Comparison of ENCODE assay signal across 8 cellular contexts in genomic region chr5:109409061-109409843, GRCh38. TPM values are rescaled to one million over a fixed set of nuclear protein-coding genes. Genes with fewer than 3 reads are reported as not detected.
A peak's percentile ranks its signal among the peaks of the same experiment; 100 is the strongest.
DNase-seq lines count a peak whose midpoint lies in the region; ATAC-seq and TF ChIP-seq lines count a peak whose summit lies in the region.

No MANE protein-coding gene starts in this region.

- no peaks in the 10 kb centered on the region for H3K27me3 ChIP-seq in kidney epithelial cell (ENCODE audit: control insufficient read depth, insufficient read depth, low read length)

- peak overlapping the region; percentile 60 for H3K4me3 ChIP-seq in kidney epithelial cell (ENCODE audit: low read depth, low read length)

- H3K27ac ChIP-seq in caudate nucleus (ENCODE audit: low read depth, low read length): peak overlapping the region; percentile 98

- no peak for TF ChIP-seq CTCF in kidney epithelial cell (IDR thresholded peaks at IDR 0.05; ENCODE audit: insufficient read depth, low read length, poor library complexity, severe bottlenecking)

- peak; percentile 58 for DNase-seq in NCI-H2171 treated with DMSO at 0.1 percent for 48 hours (lab: John Stamatoyannopoulos, UW)
- DNase-seq in NCI-H2171 (lab: John Stamatoyannopoulos, UW): no peak
- DNase-seq in NCI-H2196 (lab: John Stamatoyannopoulos, UW; ENCODE audit: unreplicated experiment): peak; percentile 70
- DNase-seq in activated CD4-positive, CD25-positive, alpha-beta regulatory T cell (lab: John Stamatoyannopoulos, UW): peak; percentile 43 to 63 (median 58)
- peak in 58 of 61 donors; percentile 19 to 81 (median 63) for DNase-seq in caudate nucleus (lab: John Stamatoyannopoulos, UW)
- DNase-seq in kidney epithelial cell (ENCODE audit: low read depth): no peak
- DNase-seq in stimulated activated CD4-positive, alpha-beta T cell treated with anti-CD3 and anti-CD28 coated beads, Interleukin-15, amount 100 ng/mL, for 48 hours (ENCODE audit: low read depth in 2 of 2): peak; percentile 68 to 69

- ATAC-seq in HG02973 (IDR thresholded peaks at IDR 0.05; ENCODE audit: unreplicated experiment): peak; percentile 26

- no peaks in the 10 kb centered on the region for H3K36me3 ChIP-seq in kidney epithelial cell (ENCODE audit: control insufficient read depth, insufficient read depth, low read length)

RNA-seq across cellular contexts. Expression of gene PJA2, which starts 0.5 kb away (rescaled TPM):
- 66.2 and 69.9 TPM in 2 replicates for total RNA-seq in kidney epithelial cell

Comparison
In these comparisons a context has a peak if more than half of its experiments do, and no peak if none do; other contexts are left out.
1. DNase-seq: peak in NCI-H2171 treated with DMSO at 0.1 percent for 48 hours (single experiment), NCI-H2196 (single experiment), activated CD4-positive, CD25-positive, alpha-beta regulatory T cell (4 of 4), caudate nucleus (58 of 61) and stimulated activated CD4-positive, alpha-beta T cell treated with anti-CD3 and anti-CD28 coated beads, Interleukin-15, amount 100 ng/mL, for 48 hours (2 of 2); none in NCI-H2171 (single experiment) and kidney epithelial cell (single experiment).